In the genomic region with DNA sequence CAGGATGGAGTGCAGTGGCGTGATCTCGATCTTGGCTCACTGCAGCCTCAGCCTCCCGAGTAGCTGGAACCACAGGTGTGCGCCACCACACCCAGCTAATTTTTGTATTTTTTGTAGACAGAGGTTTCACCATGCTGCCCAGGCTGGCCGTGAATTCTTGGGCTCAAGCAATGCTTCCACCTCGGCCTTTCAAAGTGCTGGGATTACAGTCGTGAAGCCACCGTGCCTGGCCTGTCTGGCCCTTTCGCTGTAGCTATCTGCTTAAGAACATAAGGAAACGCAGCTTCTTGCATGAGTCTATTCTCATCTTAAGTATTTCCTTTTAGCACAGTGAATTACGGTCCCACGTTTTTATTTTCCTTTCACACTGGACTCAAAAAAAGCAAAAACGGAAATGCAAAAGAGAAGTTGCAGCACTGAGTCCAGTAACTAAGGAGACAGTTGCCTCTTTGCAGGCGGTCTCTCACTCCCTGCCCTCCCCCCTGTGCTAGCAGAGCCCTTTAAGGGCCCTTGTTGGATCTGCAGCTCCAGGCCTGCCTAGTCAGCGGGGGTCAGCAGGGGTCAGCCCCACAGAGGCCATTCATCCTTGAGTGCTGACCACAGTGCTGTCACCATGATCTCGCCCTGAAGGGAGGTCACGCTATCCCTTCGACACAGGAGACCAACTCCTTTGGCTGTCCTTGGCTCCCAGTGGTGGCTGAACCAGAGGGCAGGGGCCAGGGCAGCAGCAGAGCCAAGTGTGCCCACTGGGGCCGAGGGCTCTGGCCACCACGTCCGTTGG, we compare ENCODE assay signal across 1 cellular context.
TF ChIP-seq lines count a peak whose summit lies in the region.

No MANE protein-coding gene starts in this region.

TF ChIP-seq in H1, 55 proteins besides CTCF, POLR2A, EP300 and RAD21:
- TF ChIP-seq BCL11A (IDR thresholded peaks at IDR 0.05; ENCODE audit: low read depth in 2 of 2, low read length in 2 of 2), result no peak
- TF ChIP-seq SP2 (IDR thresholded peaks at IDR 0.05; ENCODE audit: low read length), result no peak
- no peak for TF ChIP-seq SP4 (IDR thresholded peaks at IDR 0.05; ENCODE audit: low read length)
- no peak for TF ChIP-seq TEAD4 (IDR thresholded peaks at IDR 0.05; ENCODE audit: low read depth, low read length)
- TF ChIP-seq ASH2L (IDR thresholded peaks at IDR 0.05; ENCODE audit: low read length), result no peak
- TF ChIP-seq GTF2F1 (IDR thresholded peaks at IDR 0.05; ENCODE audit: borderline replicate concordance, low read depth, low read length), result no peak
- TF ChIP-seq SAP30 (IDR thresholded peaks at IDR 0.05; ENCODE audit: insufficient read depth, insufficient replicate concordance, low read length), result no peak
- TF ChIP-seq MAX (IDR thresholded peaks at IDR 0.05), result no peak
